Comparison of ENCODE assay signal across 1 cellular context in genomic region chr19:43774103-43774939, GRCh38.
A peak's percentile ranks its signal among the peaks of the same experiment; 100 is the strongest.
TF ChIP-seq lines count a peak whose summit lies in the region.

No MANE protein-coding gene starts in this region.

TF ChIP-seq in K562, 482 proteins besides CTCF, POLR2A, EP300 and RAD21 (continued from another document and continues in another):
- TF ChIP-seq ZNF318 (IDR thresholded peaks at IDR 0.05; ENCODE audit: borderline replicate concordance in 1 of 2, low read depth in 1 of 2) (peak in 1 of 2 experiments; percentile 55; a peak in 2 of 4 replicates), ZNF316 (IDR thresholded peaks at IDR 0.05) (no peak), KLF1 (tag; IDR thresholded peaks at IDR 0.05) (peak; percentile 100), ZBTB17 (CRISPR knock-in tag; IDR thresholded peaks at IDR 0.05) (peak; percentile 81), RBM14 (IDR thresholded peaks at IDR 0.05; ENCODE audit: borderline replicate concordance, insufficient read depth, low read depth, low read length) (no peak), POLR2H (tag; IDR thresholded peaks at IDR 0.05; ENCODE audit: low read depth) (no peak), ZNF436 (CRISPR knock-in tag; IDR thresholded peaks at IDR 0.05) (no peak), ZNF609 (CRISPR knock-in tag; IDR thresholded peaks at IDR 0.05; ENCODE audit: borderline replicate concordance) (peak; percentile 88; the same call in 1 of the 2 replicates), GTF2A2 (tag; IDR thresholded peaks at IDR 0.05) (no peak), SREBF1 (IDR thresholded peaks at IDR 0.05; ENCODE audit: borderline replicate concordance, low read depth, low read length) (no peak), ZNF561 (CRISPR knock-in tag; conservative IDR thresholded peaks at IDR 0.05) (no peak), CREB3 (tag; conservative IDR thresholded peaks at IDR 0.05; ENCODE audit: low read depth) (peak; percentile 90), MTF1 (CRISPR knock-in tag; IDR thresholded peaks at IDR 0.05; ENCODE audit: borderline replicate concordance) (no peak), TOE1 (IDR thresholded peaks at IDR 0.05; ENCODE audit: borderline replicate concordance) (peak; percentile 92), TOE1 (CRISPR knock-in tag; IDR thresholded peaks at IDR 0.05; ENCODE audit: borderline replicate concordance, low read depth) (peak; percentile 51; the same call in 1 of the 2 replicates), SNRNP70 (optimal IDR thresholded peaks at IDR 0.05; ENCODE audit: low read depth, low read length) (no peak), GTF2F1 (IDR thresholded peaks at IDR 0.05; ENCODE audit: low read depth, low read length) (peak; percentile 86), ZNF239 (CRISPR knock-in tag; IDR thresholded peaks at IDR 0.05) (no peak), PPARD (CRISPR knock-in tag; IDR thresholded peaks at IDR 0.05) (no peak), RBM15 (IDR thresholded peaks at IDR 0.05; ENCODE audit: insufficient read depth, low read length) (no peak), NELFE (IDR thresholded peaks at IDR 0.05; ENCODE audit: insufficient read depth, insufficient read length) (no peak), PURB (CRISPR knock-in tag; IDR thresholded peaks at IDR 0.05; ENCODE audit: low read depth) (no peak), ZNF398 (CRISPR knock-in tag; IDR thresholded peaks at IDR 0.05) (no peak), NCOA2 (IDR thresholded peaks at IDR 0.05; ENCODE audit: partially characterized antibody in 2 of 2) (peak in 1 of 2 experiments; percentile 93), ELF2 (CRISPR knock-in tag; IDR thresholded peaks at IDR 0.05) (peak; percentile 70; the same call in 1 of the 2 replicates), NFYB (IDR thresholded peaks at IDR 0.05; ENCODE audit: extremely low read depth, insufficient read length) (no peak), USF2 (CRISPR knock-in tag; IDR thresholded peaks at IDR 0.05) (0 out of 2 replicates have a peak, but pooled peaks have one; percentile 25), TFE3 (CRISPR knock-in tag; IDR thresholded peaks at IDR 0.05) (peak; percentile 48; the same call in 1 of the 2 replicates), ZNF174 (CRISPR knock-in tag; IDR thresholded peaks at IDR 0.05) (no peak), KAT7 (CRISPR knock-in tag; IDR thresholded peaks at IDR 0.05; ENCODE audit: borderline replicate concordance) (peak; percentile 96; the same call in 1 of the 2 replicates), ZBTB49 (CRISPR knock-in tag; IDR thresholded peaks at IDR 0.05; ENCODE audit: borderline replicate concordance) (no peak), MYNN (IDR thresholded peaks at IDR 0.05) (peak; percentile 89), MYNN (CRISPR knock-in tag; IDR thresholded peaks at IDR 0.05) (no peak), GTF2B (IDR thresholded peaks at IDR 0.05; ENCODE audit: extremely low read depth, insufficient read length) (no peak), ZNF354B (CRISPR knock-in tag; IDR thresholded peaks at IDR 0.05) (0 out of 2 replicates have a peak, but pooled peaks have one; percentile 51), ZNF224 (CRISPR knock-in tag; IDR thresholded peaks at IDR 0.05) (peak; percentile 84), ATF1 (CRISPR knock-in tag; IDR thresholded peaks at IDR 0.05) (no peak; the same call in 1 of the 2 replicates), ATF1 (tag; IDR thresholded peaks at IDR 0.05) (peak; percentile 85), CXXC5 (CRISPR knock-in tag; IDR thresholded peaks at IDR 0.05) (peak; percentile 100), TGIF2 (CRISPR knock-in tag; IDR thresholded peaks at IDR 0.05) (peak; percentile 63), FOXA3 (CRISPR knock-in tag; conservative IDR thresholded peaks at IDR 0.05 in 1 of 2, IDR thresholded peaks at IDR 0.05 in 1 of 2) (peak in 1 of 2 experiments; percentile 92; a peak in 2 of 4 replicates)
